Comparison of ENCODE assay signal across 8 cellular contexts in the genomic region with DNA sequence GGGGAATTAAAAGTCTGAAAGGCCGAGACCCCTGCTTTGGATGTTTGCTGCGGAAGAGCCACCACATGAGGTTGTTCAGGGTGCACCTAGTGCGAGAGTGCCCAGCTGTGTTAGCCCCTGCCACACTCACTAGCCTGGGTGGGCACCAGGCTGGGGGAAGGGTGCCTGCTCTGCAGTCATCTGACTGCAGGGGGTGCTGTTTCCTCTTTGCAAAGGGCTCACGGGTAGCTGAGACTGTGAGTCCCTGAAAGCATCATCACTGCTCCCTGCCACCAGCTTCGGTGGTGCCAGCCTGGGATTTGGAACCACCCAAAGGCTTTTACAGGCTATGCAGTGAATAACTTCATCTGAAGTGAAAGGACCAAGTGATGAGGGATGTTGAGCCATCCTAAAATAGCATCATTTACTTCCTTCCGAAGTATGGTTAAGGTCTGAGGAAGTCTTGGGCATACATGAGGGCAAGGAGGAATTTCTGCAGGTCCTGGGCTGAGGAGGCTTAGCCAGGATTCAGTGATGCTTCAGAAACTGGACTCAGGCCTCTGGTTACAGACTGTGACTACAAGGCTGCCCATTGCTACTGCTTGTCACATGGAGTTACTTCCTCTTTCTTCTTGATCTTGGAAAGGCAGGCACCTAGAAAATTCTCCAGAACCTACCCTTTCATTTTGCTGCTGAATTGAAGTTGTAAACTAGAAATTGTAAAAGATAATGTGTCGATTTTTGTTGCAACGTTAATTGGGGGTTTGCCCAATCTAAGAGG.
DNase-seq lines count a peak whose midpoint lies in the region; ATAC-seq, FAIRE-seq and TF ChIP-seq lines count a peak whose summit lies in the region.

No MANE protein-coding gene starts in this region.

- H3K9ac ChIP-seq in H1 (replicated peaks in 1 of 4; ENCODE audit: extremely low read depth in 1 of 4, low read depth in 3 of 4, low read length in 3 of 4): no peak overlapping the region

- H3K4me1 ChIP-seq in BE2C: no peaks in the 10 kb centered on the region
- no peaks in the 10 kb centered on the region for H3K4me1 ChIP-seq in H1 (replicated peaks in 1 of 4; ENCODE audit: control insufficient read depth in 3 of 4, insufficient read depth in 4 of 4, low read length in 3 of 4)

- no peak overlapping the region for H3K27ac ChIP-seq in H1 (ENCODE audit: low read depth, low read length)

- no peak overlapping the region for H3K23ac ChIP-seq in H1 (ENCODE audit: insufficient read length)

- H2BK20ac ChIP-seq in H1 (ENCODE audit: low read length): no peak overlapping the region

- no peak overlapping the region for H4K8ac ChIP-seq in H1 (ENCODE audit: extremely low read depth, insufficient read depth, low read length)

- H3K4ac ChIP-seq in H1 (replicated peaks; ENCODE audit: insufficient read length, low read depth, low read length): no peak overlapping the region

- H3K27me3 ChIP-seq in BE2C (no peaks in the 10 kb centered on the region), H1 (replicated peaks in 1 of 4; ENCODE audit: control insufficient read depth in 3 of 4, extremely low read depth in 1 of 4, insufficient read depth in 3 of 4, low read length in 3 of 4) (no peaks in the 10 kb centered on the region)

- H3K79me2 ChIP-seq in H1 (ENCODE audit: control insufficient read depth in 1 of 2, insufficient read depth in 2 of 2, low read length in 2 of 2): no peaks in the 10 kb centered on the region

- no peak overlapping the region for H2AK5ac ChIP-seq in H1 (ENCODE audit: low read depth, low read length)

- TF ChIP-seq RAD21 in H1 (IDR thresholded peaks at IDR 0.05 in 1 of 2, conservative IDR thresholded peaks at IDR 0.05 in 1 of 2; ENCODE audit: low read depth in 2 of 2, low read length in 2 of 2): peak; percentile 67 to 78

- CTCF ChIA-PET in H1 (lab: Charles Lee; ENCODE audit: partially characterized antibody): interaction anchor here (0.6 to 1.4 kb wide), 6 partner anchors 10 to 204 kb away, joined by 3 to 5 read pairs (median 3); no protein-coding TSS in a partner anchor

- H4K5ac ChIP-seq in H1 (ENCODE audit: insufficient read length, low read depth, low read length): no peak overlapping the region

- no peak for TF ChIP-seq EP300 in H1 (IDR thresholded peaks at IDR 0.05; ENCODE audit: borderline replicate concordance in 1 of 2, low read depth in 2 of 2, low read length in 2 of 2)

- no peak overlapping the region for H2BK5ac ChIP-seq in H1 (ENCODE audit: low read depth, low read length)

- POLR2A ChIA-PET in H1 (lab: Charles Lee; ENCODE audit: partially characterized antibody): no interaction called here

- no peaks in the 10 kb centered on the region for H4K20me1 ChIP-seq in H1 (replicated peaks in 1 of 2; ENCODE audit: control insufficient read depth in 1 of 2, insufficient read depth in 2 of 2, low read length in 2 of 2)

- H3K56ac ChIP-seq in H1 (replicated peaks; ENCODE audit: insufficient read length, low read depth, low read length): no peak overlapping the region

- FAIRE-seq in H1 (lab: Jason Lieb, UNC): peak; percentile 78

- H2BK120ac ChIP-seq in H1 (replicated peaks; ENCODE audit: low read depth, low read length): no peak overlapping the region

- no peaks in the 10 kb centered on the region for H3K79me1 ChIP-seq in H1 (ENCODE audit: low read depth, low read length)

- no peak overlapping the region for H2AFZ ChIP-seq in H1 (ENCODE audit: low read length)

- TF ChIP-seq POLR2A in H1 (IDR thresholded peaks at IDR 0.05; ENCODE audit: control extremely low read depth in 1 of 2, low read depth in 2 of 2, low read length in 2 of 2): no peak

- no peak overlapping the region for H3K4me2 ChIP-seq in H1 (ENCODE audit: insufficient read depth in 1 of 2, low read depth in 2 of 2, low read length in 2 of 2)

- H3K18ac ChIP-seq in H1 (ENCODE audit: extremely low read depth, low read length): no peak overlapping the region

- H4K91ac ChIP-seq in H1 (replicated peaks; ENCODE audit: insufficient read length, low read length): no peak overlapping the region

- H3K23me2 ChIP-seq in H1 (ENCODE audit: low read depth, low read length): no peaks in the 10 kb centered on the region

- H3K14ac ChIP-seq in H1 (ENCODE audit: insufficient read length): no peak overlapping the region

- no peak overlapping the region for H2BK12ac ChIP-seq in H1 (ENCODE audit: low read depth, low read length)

- DNase-seq in BE2C: peak; percentile 16
- DNase-seq in HuH-7 (ENCODE audit: low spot score): peak; percentile 3
- DNase-seq in H1 (ENCODE audit: low read depth in 1 of 2, low spot score in 2 of 2): peak in 1 of 2 experiments; percentile 64
- DNase-seq in activated effector memory CD4-positive, alpha-beta T cell treated with anti-CD3 and anti-CD28 coated beads, Interleukin-2, amount 50 U/mL, for 16 hours: no peak
- no peak for DNase-seq in amniotic stem cell (lab: John Stamatoyannopoulos, UW)

- H2BK15ac ChIP-seq in H1 (ENCODE audit: low read length): no peak overlapping the region

- WGBS in H1 (ENCODE audit: extremely low coverage in 1 of 2, insufficient coverage in 1 of 2, insufficient read length in 1 of 2, insufficient replicate concordance in 2 of 2, low coverage in 1 of 2, low lambda C conversion rate in 2 of 2, missing lambda C conversion rate in 1 of 2), 2 experiments: 82% methylated on average over 7 of the region's 8 CpGs; no CpG with 5 or more reads in 1 of the 2 experiments

- H3K4me3 ChIP-seq in BE2C (ENCODE audit: low read depth, low read length) (no peak overlapping the region), H1 (ENCODE audit: extremely low read depth in 1 of 4, insufficient read depth in 2 of 4, low read depth in 3 of 4, low read length in 4 of 4) (no peak overlapping the region)

- H3K9me3 ChIP-seq in BE2C: no peaks in the 10 kb centered on the region
- H3K9me3 ChIP-seq in H1 (ENCODE audit: insufficient read depth in 2 of 2, low read depth in 1 of 2, low read length in 1 of 2): no peaks in the 10 kb centered on the region

- TF ChIP-seq CTCF in BE2C (IDR thresholded peaks at IDR 0.05; ENCODE audit: low read depth, low read length) (peak; percentile 34), H1 (IDR thresholded peaks at IDR 0.05; ENCODE audit: control extremely low read depth in 1 of 3, insufficient read depth in 1 of 3, low read depth in 1 of 3, low read length in 3 of 3) (peak; percentile 61 to 80 (median 73))

- no peaks in the 10 kb centered on the region for H3K36me3 ChIP-seq in BE2C
- H3K36me3 ChIP-seq in H1 (ENCODE audit: control insufficient read depth in 2 of 4, insufficient read depth in 4 of 4, low read length in 3 of 4): no peaks in the 10 kb centered on the region

- peak; percentile 69 for ATAC-seq in GM18517 (IDR thresholded peaks at IDR 0.05; ENCODE audit: unreplicated experiment)
- no peak for ATAC-seq in HG02852 (IDR thresholded peaks at IDR 0.05; ENCODE audit: unreplicated experiment)
- ATAC-seq in GM21447 (IDR thresholded peaks at IDR 0.05; ENCODE audit: unreplicated experiment): no peak

TF ChIP-seq in H1, 55 proteins besides CTCF, POLR2A, EP300 and RAD21 (continues in another document):
- TF ChIP-seq CBX8 (IDR thresholded peaks at IDR 0.05; ENCODE audit: borderline replicate concordance, low read depth, low read length): no peak
- TF ChIP-seq JUN (IDR thresholded peaks at IDR 0.05; ENCODE audit: low read depth, low read length): no peak
- no peak for TF ChIP-seq POU5F1 (IDR thresholded peaks at IDR 0.05; ENCODE audit: low read depth, low read length)
- no peak for TF ChIP-seq BACH1 (IDR thresholded peaks at IDR 0.05; ENCODE audit: low read length)
- TF ChIP-seq GABPA (IDR thresholded peaks at IDR 0.05; ENCODE audit: borderline replicate concordance, insufficient read depth, low read length): no peak
- TF ChIP-seq EGR1 (IDR thresholded peaks at IDR 0.05; ENCODE audit: borderline replicate concordance, low read depth, low read length): no peak
- no peak for TF ChIP-seq SIN3A (conservative IDR thresholded peaks at IDR 0.05 in 1 of 2, IDR thresholded peaks at IDR 0.05 in 1 of 2; ENCODE audit: low read depth in 1 of 2, low read length in 2 of 2)
- no peak for TF ChIP-seq CHD1 (IDR thresholded peaks at IDR 0.05; ENCODE audit: low read depth, low read length)

Comparison
In these comparisons a context has a peak if more than half of its experiments do, and no peak if none do; other contexts are left out.
1. DNase-seq: peak in BE2C (single experiment) and HuH-7 (single experiment); none in activated effector memory CD4-positive, alpha-beta T cell treated with anti-CD3 and anti-CD28 coated beads, Interleukin-2, amount 50 U/mL, for 16 hours (single experiment) and amniotic stem cell (single experiment).